20 cellular contexts compared by ENCODE assay signal in the genomic region with DNA sequence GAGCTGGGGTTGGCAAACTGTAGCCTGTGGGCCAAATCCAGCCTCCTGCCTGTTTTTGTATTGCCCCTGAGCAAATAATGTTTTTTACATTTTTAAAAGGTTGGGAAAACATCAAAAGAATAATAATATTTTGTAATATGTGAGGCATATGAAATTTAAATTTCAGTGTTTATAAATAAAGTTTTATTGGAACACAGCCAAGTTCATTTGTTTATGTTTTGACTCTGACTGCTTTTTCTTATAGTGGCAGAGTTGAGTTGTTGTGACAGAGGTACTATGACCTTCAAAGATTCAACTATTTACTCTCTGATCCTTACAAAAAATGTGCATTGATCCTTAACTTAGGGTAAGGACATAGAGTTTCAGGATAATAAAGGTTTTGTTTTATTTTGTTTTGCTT. TPM values are rescaled to one million over a fixed set of nuclear protein-coding genes. Genes with fewer than 3 reads are reported as not detected.
DNase-seq lines count a peak whose midpoint lies in the region; ATAC-seq, FAIRE-seq and TF ChIP-seq lines count a peak whose summit lies in the region.
"Had no signal": no experiment of that assay in that cellular context is flagged by ENCODE, and none has a peak within 500 bp of the region (broad histone marks: within the 10 kb centered on the region; RNA-seq: fewer than 3 reads in every experiment).

No MANE protein-coding gene starts in this region.

- TF ChIP-seq POLR2A in GM12878 (IDR thresholded peaks at IDR 0.05; ENCODE audit: low read depth, low read length): no peak

- RAD21 ChIA-PET in GM12878 (lab: Charles Lee; ENCODE audit: unreplicated experiment): interaction anchor here (0.9 to 3.5 kb wide), 3 partner anchors 14 to 22 kb away, joined by 5 to 12 read pairs (median 7); no protein-coding TSS in a partner anchor

- H3K9ac ChIP-seq in GM12878 (ENCODE audit: control insufficient read depth, insufficient read depth, low read length) (no peak overlapping the region), kidney (ENCODE audit: low read length in 2 of 2) (no peak overlapping the region), rectal smooth muscle tissue (ENCODE audit: low read length) (no peak overlapping the region)
- H3K9ac ChIP-seq: GM23248 had no signal

- FAIRE-seq in GM12878 (lab: Jason Lieb, UNC) (no peak), kidney (lab: Jason Lieb, UNC) (peak; percentile 71)
- FAIRE-seq: GM12892, GM19239, H1 had no signal

- H3K36me3 ChIP-seq in GM12878 (ENCODE audit: control insufficient read depth in 2 of 2, insufficient read depth in 2 of 2, low read length in 1 of 2) (no peaks in the 10 kb centered on the region; a peak in 1 of 4 replicates), kidney (ENCODE audit: control insufficient read depth in 1 of 2, insufficient read depth in 2 of 2, low read length in 2 of 2) (peaks cover 0 to 4% of the 10 kb centered on the region in 2 donors), rectal smooth muscle tissue (ENCODE audit: control insufficient read depth, insufficient read depth, low read length) (no peaks in the 10 kb centered on the region)

- H3K27ac ChIP-seq in GM12878 (ENCODE audit: control insufficient read depth, insufficient read depth) (no peak overlapping the region), kidney (ENCODE audit: low read depth in 2 of 2, low read length in 2 of 2) (peak overlapping the region in 1 of 2 donors; percentile 66), rectal smooth muscle tissue (ENCODE audit: low read depth, low read length) (peak overlapping the region; percentile 33)
- H3K27ac ChIP-seq: GM23248 had no signal

- CTCF ChIA-PET in GM12878 (lab: Yijun Ruan, JAX): interaction anchor here (1.1 to 1.4 kb wide), 2 partner anchors 9 to 28 kb away, joined by 3 to 4 read pairs; no protein-coding TSS in a partner anchor

- POLR2A ChIA-PET in GM12878 (lab: Charles Lee): interaction anchor here (0.7 kb wide), 1 partner anchor 20 kb away, joined by 3 read pairs; no protein-coding TSS in a partner anchor

- no peaks in the 10 kb centered on the region for H4K20me1 ChIP-seq in GM12878 (ENCODE audit: control insufficient read depth, insufficient read depth)

- H3K79me2 ChIP-seq in GM12878 (ENCODE audit: control insufficient read depth, insufficient read depth, low read length): peaks cover 2% of the 10 kb centered on the region; the same call in 1 of the 2 replicates

- intact Hi-C loops in GM12878 (cut with micrococcal nuclease; ENCODE audit: unreplicated experiment) (no loop called here), kidney (cut with DNase I) (no loop called here)

- no peak overlapping the region for H3K4me3 ChIP-seq in GM12878
- no peak overlapping the region for H3K4me3 ChIP-seq in kidney (ENCODE audit: low read length in 2 of 2)
- no peak overlapping the region for H3K4me3 ChIP-seq in rectal smooth muscle tissue (ENCODE audit: low read length)
- H3K4me3 ChIP-seq: GM23248 had no signal

- no peak for TF ChIP-seq CTCF in GM12878 (IDR thresholded peaks at IDR 0.05 in 2 of 3, conservative IDR thresholded peaks at IDR 0.05 in 1 of 3; ENCODE audit: control insufficient read depth in 2 of 3, extremely low read depth in 1 of 3, insufficient read depth in 1 of 3, low read depth in 3 of 3, low read length in 3 of 3)
- no peak for TF ChIP-seq CTCF in kidney (IDR thresholded peaks at IDR 0.05; ENCODE audit: borderline replicate concordance, extremely low read depth, insufficient read depth)
- no peak for TF ChIP-seq CTCF in GM13976 (IDR thresholded peaks at IDR 0.05; ENCODE audit: borderline replicate concordance, control extremely low read depth, extremely low read depth, insufficient read depth, missing control alignments)

- no peak overlapping the region for H2AFZ ChIP-seq in GM12878 (ENCODE audit: control insufficient read depth, low read depth, low read length)
- H2AFZ ChIP-seq: GM23248 had no signal

- SMC1A ChIA-PET in GM12878 (lab: Charles Lee; ENCODE audit: uncharacterized antibody, unreplicated experiment): interaction anchor here (0.9 to 22.0 kb wide), 7 partner anchors 12 to 166 kb away, joined by 3 to 216 read pairs (median 4); no protein-coding TSS in a partner anchor

- ATAC-seq in GM12878: no peak

- H3K9me3 ChIP-seq in GM12878 (replicated peaks; ENCODE audit: control insufficient read depth, insufficient read depth, low read length): no peaks in the 10 kb centered on the region
- H3K9me3 ChIP-seq in kidney (ENCODE audit: control insufficient read depth in 1 of 2, low read length in 2 of 2): no peaks in the 10 kb centered on the region

- H3K27me3 ChIP-seq in GM12878 (replicated peaks in 1 of 2; ENCODE audit: control insufficient read depth in 2 of 2, insufficient read depth in 2 of 2, low read length in 1 of 2) (no peaks in the 10 kb centered on the region), rectal smooth muscle tissue (ENCODE audit: control insufficient read depth, insufficient read depth, low read length) (no peaks in the 10 kb centered on the region)

- in situ Hi-C loops in GM12878 (cut with MboI): no loop called here
- in situ Hi-C loops in GM13976 (cut with MboI; ENCODE audit: low sequenced_read_pairs, unreplicated experiment): no loop called here

- DNase-seq in GM12878 (ENCODE audit: low read depth, low spot score): no peak
- no peak for DNase-seq in kidney
- DNase-seq in NCI-H1417 (lab: John Stamatoyannopoulos, UW): no peak
- no peak for DNase-seq in NCI-H187 treated with DMSO at 0.1 percent for 48 hours (lab: John Stamatoyannopoulos, UW)
- DNase-seq in GM13976 (ENCODE audit: low spot score): no peak
- DNase-seq: C1 segment of cervical spinal cord; Calu3; CD4-positive, alpha-beta memory T cell; COR-L47; DMS53; DMS79 treated with DMSO at 0.1 percent for 48 hours; GF-D8; GM23248; H7; HCEC 1CT had no signal

- no peak overlapping the region for H3K4me2 ChIP-seq in GM12878 (ENCODE audit: control insufficient read depth, insufficient read depth)

- TF ChIP-seq RAD21 in GM12878 (IDR thresholded peaks at IDR 0.05; ENCODE audit: insufficient read depth, low read depth, low read length): no peak

- BruUV-seq in GM12878 (replicated peaks; lab: Mats Ljungman, UMichigan): no TSS peak

- no peak for TF ChIP-seq EP300 in GM12878 (IDR thresholded peaks at IDR 0.05; ENCODE audit: borderline replicate concordance in 1 of 2, control insufficient read depth in 1 of 2, low read depth in 2 of 2, low read length in 2 of 2)

- peaks cover 13% of the 10 kb centered on the region for H3K4me1 ChIP-seq in GM12878 (ENCODE audit: control insufficient read depth, insufficient read depth, low read length)
- H3K4me1 ChIP-seq in kidney (ENCODE audit: control insufficient read depth in 1 of 2, insufficient read depth in 1 of 2, low read depth in 1 of 2, low read length in 2 of 2): peaks cover 26 to 37% of the 10 kb centered on the region in 2 donors
- H3K4me1 ChIP-seq in rectal smooth muscle tissue (ENCODE audit: control insufficient read depth, insufficient read depth, low read length): peaks cover 25% of the 10 kb centered on the region

TF ChIP-seq in GM12878, 131 proteins besides CTCF, POLR2A, EP300 and RAD21 (continues in another document):
- TF ChIP-seq, protein P1, sequence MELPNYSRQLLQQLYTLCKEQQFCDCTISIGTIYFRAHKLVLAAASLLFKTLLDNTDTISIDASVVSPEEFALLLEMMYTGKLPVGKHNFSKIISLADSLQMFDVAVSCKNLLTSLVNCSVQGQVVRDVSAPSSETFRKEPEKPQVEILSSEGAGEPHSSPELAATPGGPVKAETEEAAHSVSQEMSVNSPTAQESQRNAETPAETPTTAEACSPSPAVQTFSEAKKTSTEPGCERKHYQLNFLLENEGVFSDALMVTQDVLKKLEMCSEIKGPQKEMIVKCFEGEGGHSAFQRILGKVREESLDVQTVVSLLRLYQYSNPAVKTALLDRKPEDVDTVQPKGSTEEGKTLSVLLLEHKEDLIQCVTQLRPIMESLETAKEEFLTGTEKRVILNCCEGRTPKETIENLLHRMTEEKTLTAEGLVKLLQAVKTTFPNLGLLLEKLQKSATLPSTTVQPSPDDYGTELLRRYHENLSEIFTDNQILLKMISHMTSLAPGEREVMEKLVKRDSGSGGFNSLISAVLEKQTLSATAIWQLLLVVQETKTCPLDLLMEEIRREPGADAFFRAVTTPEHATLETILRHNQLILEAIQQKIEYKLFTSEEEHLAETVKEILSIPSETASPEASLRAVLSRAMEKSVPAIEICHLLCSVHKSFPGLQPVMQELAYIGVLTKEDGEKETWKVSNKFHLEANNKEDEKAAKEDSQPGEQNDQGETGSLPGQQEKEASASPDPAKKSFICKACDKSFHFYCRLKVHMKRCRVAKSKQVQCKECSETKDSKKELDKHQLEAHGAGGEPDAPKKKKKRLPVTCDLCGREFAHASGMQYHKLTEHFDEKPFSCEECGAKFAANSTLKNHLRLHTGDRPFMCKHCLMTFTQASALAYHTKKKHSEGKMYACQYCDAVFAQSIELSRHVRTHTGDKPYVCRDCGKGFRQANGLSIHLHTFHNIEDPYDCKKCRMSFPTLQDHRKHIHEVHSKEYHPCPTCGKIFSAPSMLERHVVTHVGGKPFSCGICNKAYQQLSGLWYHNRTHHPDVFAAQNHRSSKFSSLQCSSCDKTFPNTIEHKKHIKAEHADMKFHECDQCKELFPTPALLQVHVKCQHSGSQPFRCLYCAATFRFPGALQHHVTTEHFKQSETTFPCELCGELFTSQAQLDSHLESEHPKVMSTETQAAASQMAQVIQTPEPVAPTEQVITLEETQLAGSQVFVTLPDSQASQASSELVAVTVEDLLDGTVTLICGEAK (IDR thresholded peaks at IDR 0.05; ENCODE audit: borderline replicate concordance): peak; percentile 84
- no peak for TF ChIP-seq ASH2L (IDR thresholded peaks at IDR 0.05; ENCODE audit: borderline replicate concordance, low read depth)
- TF ChIP-seq FOXK2 (IDR thresholded peaks at IDR 0.05): no peak

RNA-seq across cellular contexts. Expression of a gene that starts 24.4 kb away (rescaled TPM):
- 124 and 128 TPM in 2 replicates for total RNA-seq in GM12878 (2013; cell fraction: nucleolus; rRNA removed)
- total RNA-seq in GM12878 (2014; rRNA removed) (13.5 and 13.7 TPM in 2 replicates), GM12878 (2014; rRNA removed; fragmentation: Illumina TruSeq; extraction: Trizol) (11.9 and 12.5 TPM in 2 replicates), GM12878 (2021) (23.7 and 29.7 TPM in 2 replicates), kidney (71.7 TPM)
- polyA plus RNA-seq in GM12878 (2011; ENCODE audit: low read depth): 1.9 TPM
- polyA plus RNA-seq in GM12878 (2011; rRNA removed) (15.0 and 15.4 TPM in 2 replicates), GM12878 (2014; fragmentation: Illumina TruSeq; extraction: Trizol) (9.7 and 10.3 TPM in 2 replicates), GM12878 (2014; fragmentation: Nextera tagmentation; extraction: Ambion mirVana) (1 to 10 TPM in 1 of 2 experiments, under 1 TPM in 1; 0.99 to 2.6 TPM), GM12878 (2014; rRNA removed) (6.9 and 7.0 TPM in 2 replicates), GM12878 (2016; fragmentation: Nextera tagmentation; extraction: Ambion mirVana) (1 to 10 TPM; 4.0 to 4.3 TPM), kidney (ENCODE audit: insufficient read depth, low read depth, low replicate concordance) (2.7 TPM)
- 8.8 and 10.3 TPM in 2 replicates for polyA plus RNA-seq in GM12878 (2011; cell fraction: cytosol; rRNA removed)
- polyA plus RNA-seq in GM12878 (2011; cell fraction: nucleus; rRNA removed): 31.0 and 32.9 TPM in 2 replicates
- polyA plus RNA-seq in GM12878 (2012): 2.0 and 3.2 TPM in 2 replicates
- polyA minus RNA-seq in GM12878 (2011; rRNA and poly(A)+ RNA removed): 41.5 and 46.6 TPM in 2 replicates
- 9.6 and 12.1 TPM in 2 replicates for polyA minus RNA-seq in GM12878 (2011; cell fraction: cytosol; rRNA and poly(A)+ RNA removed)
- polyA minus RNA-seq in GM12878 (2011; cell fraction: nucleus; rRNA and poly(A)+ RNA removed): 77.5 and 127 TPM in 2 replicates
- total RNA-seq: G401 had no signal
